ENCODE assay signal across 17 cellular contexts in the genomic region with DNA sequence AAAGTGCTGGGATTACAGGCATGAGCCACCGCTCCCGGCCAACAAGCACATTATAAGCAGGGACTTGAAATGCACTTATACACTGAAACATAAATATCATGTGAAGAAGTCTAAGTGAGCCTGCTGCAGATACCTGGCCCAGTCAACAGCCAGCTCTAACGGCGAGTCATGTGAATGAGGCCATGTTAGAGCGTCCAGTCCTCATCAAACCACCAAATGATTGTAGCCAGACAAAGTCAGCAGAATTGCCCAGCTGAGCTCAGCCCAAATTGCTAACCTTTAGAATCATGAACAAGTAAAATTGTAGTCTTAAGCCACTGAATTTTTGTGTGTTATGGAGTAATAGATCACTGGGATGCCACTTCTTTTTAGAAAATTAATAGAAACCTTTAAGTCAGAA. TPM values are rescaled to one million over a fixed set of nuclear protein-coding genes. Genes with fewer than 3 reads are reported as not detected.
DNase-seq lines count a peak whose midpoint lies in the region; ATAC-seq and TF ChIP-seq lines count a peak whose summit lies in the region.
"Had no signal": no experiment of that assay in that cellular context is flagged by ENCODE, and none has a peak within 500 bp of the region (broad histone marks: within the 10 kb centered on the region; RNA-seq: fewer than 3 reads in every experiment).

No MANE protein-coding gene starts in this region.

- POLR2A ChIA-PET in activated CD4-positive, alpha-beta memory T cell treated with anti-CD3 and anti-CD28 coated beads, Interleukin-2, amount 10 ng/mL, durations not matched to agents 7 days and 5 days (lab: Charles Lee) = interaction anchor here (1.7 kb wide), 1 partner anchor 10 kb away, joined by 4 read pairs; no protein-coding TSS in a partner anchor

- H3K4me2 ChIP-seq in hepatocyte = no peak overlapping the region

- TF ChIP-seq CTCF in hepatocyte (IDR thresholded peaks at IDR 0.05; ENCODE audit: poor library complexity) (no peak), tibial nerve (IDR thresholded peaks at IDR 0.05) (no peak)

- peaks cover 10% of the 10 kb centered on the region for H3K4me1 ChIP-seq in hepatocyte (ENCODE audit: insufficient read depth)
- peaks cover 0 to 59% (median 18%) of the 10 kb centered on the region in 4 donors for H3K4me1 ChIP-seq in tibial nerve

- no peaks in the 10 kb centered on the region for H3K9me2 ChIP-seq in hepatocyte (replicated peaks; ENCODE audit: insufficient read depth)

- CTCF ChIA-PET in activated CD4-positive, alpha-beta memory T cell treated with anti-CD3 and anti-CD28 coated beads, Interleukin-2, amount 10 ng/mL, durations not matched to agents 7 days and 5 days (lab: Charles Lee) = interaction anchor here (2.5 kb wide), 1 partner anchor 11 kb away, joined by 7 read pairs; no protein-coding TSS in a partner anchor

- TF ChIP-seq EP300 in tibial nerve (IDR thresholded peaks at IDR 0.05) = no peak

- H3K4me3 ChIP-seq in hepatocyte (no peak overlapping the region), tibial nerve (no peak overlapping the region)

- no peaks in the 10 kb centered on the region for H3K27me3 Mint-ChIP-seq in activated CD4-positive, alpha-beta memory T cell treated with anti-CD3 and anti-CD28 coated beads, Interleukin-2, amount 10 ng/mL, durations not matched to agents 7 days and 5 days
- H3K27me3 Mint-ChIP-seq: activated CD8-positive, alpha-beta memory T cell treated with anti-CD3 and anti-CD28 coated beads, Interleukin-2, amount 10 ng/mL, durations not matched to agents 7 days and 5 days had no signal

- H3K9me3 ChIP-seq in hepatocyte (ENCODE audit: low read depth) (no peaks in the 10 kb centered on the region), tibial nerve (no peaks in the 10 kb centered on the region)
- H3K9me3 ChIP-seq: Caco-2 had no signal

- no peak for TF ChIP-seq POLR2A in tibial nerve (IDR thresholded peaks at IDR 0.05)

- 85% methylated on average over 5 of the region's 5 CpGs for WGBS in hepatocyte (ENCODE audit: low lambda C conversion rate, missing lambda C conversion rate)
- 76 to 88% methylated on average over 5 of the region's 5 CpGs for WGBS in tibial nerve, 2 donors

- ATAC-seq in GM21360 (IDR thresholded peaks at IDR 0.05; ENCODE audit: unreplicated experiment) = no peak
- ATAC-seq: activated CD8-positive, alpha-beta memory T cell treated with anti-CD3 and anti-CD28 coated beads, Interleukin-2, amount 10 ng/mL, durations not matched to agents 7 days and 5 days; naive thymus-derived CD4-positive, alpha-beta T cell had no signal

- H3K9me3 Mint-ChIP-seq in activated CD4-positive, alpha-beta memory T cell treated with anti-CD3 and anti-CD28 coated beads, Interleukin-2, amount 10 ng/mL, durations not matched to agents 7 days and 5 days = no peaks in the 10 kb centered on the region
- H3K9me3 Mint-ChIP-seq: central memory CD8-positive, alpha-beta T cell had no signal

- H3K27ac ChIP-seq in hepatocyte (peak overlapping the region; percentile 49), tibial nerve (peak overlapping the region; percentile 58 to 84 (median 74))

- no peak overlapping the region for H3K4me3 Mint-ChIP-seq in activated CD4-positive, alpha-beta memory T cell treated with anti-CD3 and anti-CD28 coated beads, Interleukin-2, amount 10 ng/mL, durations not matched to agents 7 days and 5 days
- H3K4me3 Mint-ChIP-seq: activated CD8-positive, alpha-beta memory T cell treated with anti-CD3 and anti-CD28 coated beads, Interleukin-2, amount 10 ng/mL, durations not matched to agents 7 days and 5 days; central memory CD8-positive, alpha-beta T cell; naive thymus-derived CD4-positive, alpha-beta T cell had no signal

- H3K27me3 ChIP-seq in hepatocyte (no peaks in the 10 kb centered on the region), tibial nerve (no peaks in the 10 kb centered on the region)

- peak; percentile 59 for DNase-seq in M059J (ENCODE audit: low read depth)
- DNase-seq in amniotic epithelial cell (ENCODE audit: low read depth) = peak; percentile 46
- no peak for DNase-seq in hepatocyte (ENCODE audit: low spot score)
- DNase-seq in tibial nerve (ENCODE audit: low spot score in 2 of 2) = no peak
- DNase-seq in activated CD4-positive, alpha-beta memory T cell treated with anti-CD3 and anti-CD28 coated beads, Interleukin-2, amount 10 ng/mL, durations not matched to agents 7 days and 5 days = no peak
- DNase-seq in kidney tubule cell (ENCODE audit: low spot score) = no peak
- DNase-seq: activated CD4-positive, alpha-beta T cell treated with anti-CD3 and anti-CD28 coated beads for 4 hours; activated CD8-positive, alpha-beta memory T cell treated with anti-CD3 and anti-CD28 coated beads, Interleukin-2, amount 10 ng/mL, durations not matched to agents 7 days and 5 days; Caco-2; effector CD8-positive, alpha-beta T cell; head of caudate nucleus; naive thymus-derived CD4-positive, alpha-beta T cell; NCI-H1694; NCI-H2227 treated with DMSO at 0.1 percent for 48 hours; small intestine had no signal

- H3K36me3 ChIP-seq in hepatocyte (replicated peaks; ENCODE audit: insufficient read depth, low read depth) (no peaks in the 10 kb centered on the region), tibial nerve (no peaks in the 10 kb centered on the region)

- no peaks in the 10 kb centered on the region for H4K20me1 ChIP-seq in hepatocyte (ENCODE audit: insufficient read depth, poor library complexity, severe bottlenecking)

- no peaks in the 10 kb centered on the region for H3K4me1 Mint-ChIP-seq in activated CD4-positive, alpha-beta memory T cell treated with anti-CD3 and anti-CD28 coated beads, Interleukin-2, amount 10 ng/mL, durations not matched to agents 7 days and 5 days
- H3K4me1 Mint-ChIP-seq: activated CD8-positive, alpha-beta memory T cell treated with anti-CD3 and anti-CD28 coated beads, Interleukin-2, amount 10 ng/mL, durations not matched to agents 7 days and 5 days; central memory CD8-positive, alpha-beta T cell had no signal

- no peaks in the 10 kb centered on the region for H3K79me2 ChIP-seq in hepatocyte

- H3K27ac Mint-ChIP-seq in activated CD4-positive, alpha-beta memory T cell treated with anti-CD3 and anti-CD28 coated beads, Interleukin-2, amount 10 ng/mL, durations not matched to agents 7 days and 5 days = no peak overlapping the region
- H3K27ac Mint-ChIP-seq: activated CD8-positive, alpha-beta memory T cell treated with anti-CD3 and anti-CD28 coated beads, Interleukin-2, amount 10 ng/mL, durations not matched to agents 7 days and 5 days; naive thymus-derived CD4-positive, alpha-beta T cell had no signal

- no peaks in the 10 kb centered on the region for H3K36me3 Mint-ChIP-seq in activated CD4-positive, alpha-beta memory T cell treated with anti-CD3 and anti-CD28 coated beads, Interleukin-2, amount 10 ng/mL, durations not matched to agents 7 days and 5 days (ENCODE audit: low read depth)
- H3K36me3 Mint-ChIP-seq: activated CD8-positive, alpha-beta memory T cell treated with anti-CD3 and anti-CD28 coated beads, Interleukin-2, amount 10 ng/mL, durations not matched to agents 7 days and 5 days; naive thymus-derived CD4-positive, alpha-beta T cell had no signal

- no peak overlapping the region for H2AFZ ChIP-seq in hepatocyte

RNA-seq across cellular contexts. Expression of a gene that starts 37.8 kb away (rescaled TPM):
- 31.4 and 43.0 TPM in 2 replicates for total RNA-seq in M059J (2014; rRNA removed; shearing (Covaris generic))
- total RNA-seq in hepatocyte (46.4 and 46.7 TPM in 2 replicates), tibial nerve (100 to 1,000 TPM; 107 to 210 (median 168) TPM)
- polyA plus RNA-seq in hepatocyte = 45.4 and 58.7 TPM in 2 replicates
- total RNA-seq in activated CD4-positive, alpha-beta memory T cell treated with anti-CD3 and anti-CD28 coated beads, Interleukin-2, amount 10 ng/mL, durations not matched to agents 7 days and 5 days = 1 to 10 TPM in 1 of 2 experiments, under 1 TPM in 1; 0.58 to 1.3 TPM

RNA-seq across cellular contexts. Expression of a gene that starts 52.8 kb away (rescaled TPM):
- total RNA-seq in M059J (2014; rRNA removed; shearing (Covaris generic)) = 28.2 and 58.3 TPM in 2 replicates
- 31.9 and 45.9 TPM in 2 replicates for total RNA-seq in hepatocyte
- 50.0 and 55.9 TPM in 2 replicates for polyA plus RNA-seq in hepatocyte
- 10 to 100 TPM; 29.9 to 86.3 (median 54.8) TPM for total RNA-seq in tibial nerve
- not detected for total RNA-seq in activated CD4-positive, alpha-beta memory T cell treated with anti-CD3 and anti-CD28 coated beads, Interleukin-2, amount 10 ng/mL, durations not matched to agents 7 days and 5 days
- total RNA-seq: activated CD8-positive, alpha-beta memory T cell treated with anti-CD3 and anti-CD28 coated beads, Interleukin-2, amount 10 ng/mL, durations not matched to agents 7 days and 5 days had no signal

Comparison
In these comparisons a context has a peak if more than half of its experiments do, and no peak if none do; other contexts are left out.
1. DNase-seq: peak in M059J (single experiment) and amniotic epithelial cell (single experiment); none in hepatocyte (single experiment), tibial nerve (0 of 2), activated CD4-positive, alpha-beta memory T cell treated with anti-CD3 and anti-CD28 coated beads, Interleukin-2, amount 10 ng/mL, durations not matched to agents 7 days and 5 days (single experiment) and kidney tubule cell (single experiment).
2. RNA of a gene that starts 37.8 kb away (total RNA-seq): 107 to 210 TPM in tibial nerve, 46.4 to 46.7 TPM in hepatocyte and 31.4 to 43.0 TPM in M059J; 0.58 to 1.3 TPM in activated CD4-positive, alpha-beta memory T cell treated with anti-CD3 and anti-CD28 coated beads, Interleukin-2, amount 10 ng/mL, durations not matched to agents 7 days and 5 days; every median in the first group is over 10 times any median in the second.
3. RNA of a gene that starts 52.8 kb away (total RNA-seq): 28.2 to 58.3 TPM in M059J, 29.9 to 86.3 TPM in tibial nerve and 31.9 to 45.9 TPM in hepatocyte; not detected in activated CD4-positive, alpha-beta memory T cell treated with anti-CD3 and anti-CD28 coated beads, Interleukin-2, amount 10 ng/mL, durations not matched to agents 7 days and 5 days; every median in the first group is over 10 times any median in the second.